In genomic region chr17:28774206-28774605, GRCh38 we compare ENCODE assay signal across 36 cellular contexts. TPM values are rescaled to one million over a fixed set of nuclear protein-coding genes. Genes with fewer than 3 reads are reported as not detected.
DNase-seq lines count a peak whose midpoint lies in the region; ATAC-seq, FAIRE-seq and TF ChIP-seq lines count a peak whose summit lies in the region.
"Had no signal": no experiment of that assay in that cellular context is flagged by ENCODE, and none has a peak within 500 bp of the region (broad histone marks: within the 10 kb centered on the region; RNA-seq: fewer than 3 reads in every experiment).

No MANE protein-coding gene starts in this region.

- no peak for ATAC-seq in activated CD8-positive, alpha-beta T cell treated with anti-CD3 and anti-CD28 coated beads, Interleukin-2, amount 10 ng/mL, durations not matched to agents 7 days and 5 days
- ATAC-seq: foreskin keratinocyte, heart left ventricle, PC-3, right cardiac atrium, SK-N-SH treated with all-trans-retinoic acid at 6 μM for 48 hours had no signal

- H3K4me3 ChIP-seq in KMS-11 (IDR thresholded peaks at IDR 0.05; ENCODE audit: insufficient read depth, low read depth, low read length) (no peak overlapping the region), astrocyte (ENCODE audit: insufficient read depth, low read depth, low read length) (no peak overlapping the region)
- H3K4me3 ChIP-seq: esophagus squamous epithelium, heart left ventricle, lung, thoracic aorta had no signal

- FAIRE-seq in astrocyte (lab: Jason Lieb, UNC) (no peak), frontal cortex (lab: Jason Lieb, UNC) (no peak)
- FAIRE-seq: kidney, TTC549, urothelium cell line had no signal

- CTCF ChIA-PET in activated CD8-positive, alpha-beta T cell treated with anti-CD3 and anti-CD28 coated beads, Interleukin-2, amount 10 ng/mL, durations not matched to agents 7 days and 5 days (lab: Charles Lee), result interaction anchor here (0.7 to 5.9 kb wide), 7 partner anchors 8 to 343 kb away, joined by 3 to 83 read pairs (median 3); partner anchors contain the start of gene TLCD1

- H2AFZ ChIP-seq in KMS-11 (ENCODE audit: low read depth) (no peak overlapping the region), astrocyte (ENCODE audit: low read depth, low read length) (no peak overlapping the region)

- peak overlapping the region; percentile 58; the same call in 1 of the 2 replicates for H3K4me2 ChIP-seq in KMS-11
- no peak overlapping the region for H3K4me2 ChIP-seq in astrocyte (ENCODE audit: low read length)

- H3K9me3 Mint-ChIP-seq in activated T-cell treated with anti-CD3 and anti-CD28 coated beads, Interleukin-2, amount 50 U/mL, for 24 hours, result no peaks in the 10 kb centered on the region
- no peaks in the 10 kb centered on the region for H3K9me3 Mint-ChIP-seq in astrocyte (ENCODE audit: unreplicated experiment)
- H3K9me3 Mint-ChIP-seq in osteocyte (ENCODE audit: unreplicated experiment), result no peaks in the 10 kb centered on the region
- no peaks in the 10 kb centered on the region for H3K9me3 Mint-ChIP-seq in immature natural killer cell
- no peaks in the 10 kb centered on the region for H3K9me3 Mint-ChIP-seq in activated CD8-positive, alpha-beta T cell treated with anti-CD3 and anti-CD28 coated beads, Interleukin-2, amount 10 ng/mL, durations not matched to agents 7 days and 5 days (ENCODE audit: insufficient read depth)
- H3K9me3 Mint-ChIP-seq: CD4-positive, CD25-positive, alpha-beta regulatory T cell; central memory CD8-positive, alpha-beta T cell; nephron; T-helper 1 cell treated with Interleukin-12 subunit alpha and Interleukin-12 subunit beta and Interleukin-4 antibody, amounts not matched to agents 30 μg/mL and 1 μg/mL, for 36 hours had no signal

- H3K27ac ChIP-seq in KMS-11 (peak overlapping the region; percentile 46; the same call in 1 of the 2 replicates), astrocyte (ENCODE audit: low read depth, low read length) (no peak overlapping the region)
- H3K27ac ChIP-seq: esophagus squamous epithelium, foreskin keratinocyte, heart left ventricle, thoracic aorta had no signal

- H3K27me3 ChIP-seq in KMS-11 (ENCODE audit: insufficient read depth, low read depth), result no peaks in the 10 kb centered on the region
- no peaks in the 10 kb centered on the region for H3K27me3 ChIP-seq in astrocyte (ENCODE audit: insufficient read depth, low read length)
- H3K27me3 ChIP-seq: esophagus squamous epithelium, foreskin keratinocyte, heart left ventricle had no signal

- H3K9me3 ChIP-seq in astrocyte (ENCODE audit: insufficient read depth, low read depth, low read length), result no peaks in the 10 kb centered on the region
- H3K9me3 ChIP-seq: esophagus squamous epithelium, heart left ventricle, thoracic aorta had no signal

- peak overlapping the region; percentile 22 for H3K27ac Mint-ChIP-seq in activated T-cell treated with anti-CD3 and anti-CD28 coated beads, Interleukin-2, amount 50 U/mL, for 24 hours
- H3K27ac Mint-ChIP-seq in astrocyte (ENCODE audit: unreplicated experiment) (peak overlapping the region; percentile 94), osteocyte (ENCODE audit: unreplicated experiment) (peak overlapping the region; percentile 47), immature natural killer cell (no peak overlapping the region)
- H3K27ac Mint-ChIP-seq in activated CD8-positive, alpha-beta T cell treated with anti-CD3 and anti-CD28 coated beads, Interleukin-2, amount 10 ng/mL, durations not matched to agents 7 days and 5 days, result no peak overlapping the region
- H3K27ac Mint-ChIP-seq: nephron; T-helper 1 cell treated with Interleukin-12 subunit alpha and Interleukin-12 subunit beta and Interleukin-4 antibody, amounts not matched to agents 30 μg/mL and 1 μg/mL, for 36 hours had no signal

- POLR2A ChIA-PET in activated CD8-positive, alpha-beta T cell treated with anti-CD3 and anti-CD28 coated beads, Interleukin-2, amount 10 ng/mL, durations not matched to agents 7 days and 5 days (lab: Charles Lee), result no interaction called here

- H3K9ac ChIP-seq in KMS-11, result no peak overlapping the region; the same call in 1 of the 2 replicates
- no peak overlapping the region for H3K9ac ChIP-seq in astrocyte (ENCODE audit: low read length)

- no peaks in the 10 kb centered on the region for H3K36me3 ChIP-seq in KMS-11 (ENCODE audit: insufficient read depth)
- peaks cover 4% of the 10 kb centered on the region for H3K36me3 ChIP-seq in astrocyte (ENCODE audit: insufficient read depth, low read length)

- no peak for TF ChIP-seq CTCF in KMS-11 (conservative IDR thresholded peaks at IDR 0.05; ENCODE audit: low read depth, low read length)
- no peak for TF ChIP-seq CTCF in astrocyte (IDR thresholded peaks at IDR 0.05; ENCODE audit: insufficient read depth, low read depth, low read length)
- TF ChIP-seq CTCF in osteocyte (IDR thresholded peaks at IDR 0.05), result no peak

- no peaks in the 10 kb centered on the region for H3K27me3 Mint-ChIP-seq in activated T-cell treated with anti-CD3 and anti-CD28 coated beads, Interleukin-2, amount 50 U/mL, for 24 hours
- H3K27me3 Mint-ChIP-seq in astrocyte (ENCODE audit: low read depth, unreplicated experiment), result no peaks in the 10 kb centered on the region
- no peaks in the 10 kb centered on the region for H3K27me3 Mint-ChIP-seq in osteocyte (ENCODE audit: unreplicated experiment)
- peaks cover 0 to 3% (median 0%) of the 10 kb centered on the region in 3 donors for H3K27me3 Mint-ChIP-seq in immature natural killer cell (ENCODE audit: low read depth in 3 of 3)
- no peaks in the 10 kb centered on the region for H3K27me3 Mint-ChIP-seq in activated CD8-positive, alpha-beta T cell treated with anti-CD3 and anti-CD28 coated beads, Interleukin-2, amount 10 ng/mL, durations not matched to agents 7 days and 5 days (ENCODE audit: low read depth)
- H3K27me3 Mint-ChIP-seq: CD4-positive, CD25-positive, alpha-beta regulatory T cell; central memory CD8-positive, alpha-beta T cell had no signal

- H3K79me2 ChIP-seq in KMS-11 (ENCODE audit: insufficient read depth, low read depth), result no peaks in the 10 kb centered on the region; the same call in 1 of the 2 replicates
- H3K79me2 ChIP-seq in astrocyte (ENCODE audit: insufficient read depth, low read length), result peaks cover 50% of the 10 kb centered on the region

- H4K20me1 ChIP-seq in KMS-11 (ENCODE audit: insufficient read depth), result no peaks in the 10 kb centered on the region
- peaks cover 62% of the 10 kb centered on the region for H4K20me1 ChIP-seq in astrocyte (ENCODE audit: insufficient read depth, low read length)

- peaks cover 15% of the 10 kb centered on the region for H3K4me1 ChIP-seq in KMS-11 (ENCODE audit: low read depth, poor library complexity, severe bottlenecking)
- no peaks in the 10 kb centered on the region for H3K4me1 ChIP-seq in astrocyte (ENCODE audit: insufficient read depth, low read length)

- peaks cover 35% of the 10 kb centered on the region for H3K36me3 Mint-ChIP-seq in activated T-cell treated with anti-CD3 and anti-CD28 coated beads, Interleukin-2, amount 50 U/mL, for 24 hours (ENCODE audit: low read depth)
- H3K36me3 Mint-ChIP-seq in astrocyte (ENCODE audit: low read depth, unreplicated experiment) (no peaks in the 10 kb centered on the region), osteocyte (ENCODE audit: unreplicated experiment) (peaks cover 1% of the 10 kb centered on the region), immature natural killer cell (peaks cover 0 to 7% (median 0%) of the 10 kb centered on the region in 3 donors)
- H3K36me3 Mint-ChIP-seq in activated CD8-positive, alpha-beta T cell treated with anti-CD3 and anti-CD28 coated beads, Interleukin-2, amount 10 ng/mL, durations not matched to agents 7 days and 5 days (ENCODE audit: low read depth), result peaks cover 11% of the 10 kb centered on the region

- no peak overlapping the region for H3K4me3 Mint-ChIP-seq in activated T-cell treated with anti-CD3 and anti-CD28 coated beads, Interleukin-2, amount 50 U/mL, for 24 hours
- peak overlapping the region; percentile 20 for H3K4me3 Mint-ChIP-seq in astrocyte (ENCODE audit: unreplicated experiment)
- H3K4me3 Mint-ChIP-seq in osteocyte (ENCODE audit: unreplicated experiment), result no peak overlapping the region
- H3K4me3 Mint-ChIP-seq in immature natural killer cell, result no peak overlapping the region
- no peak overlapping the region for H3K4me3 Mint-ChIP-seq in activated CD8-positive, alpha-beta T cell treated with anti-CD3 and anti-CD28 coated beads, Interleukin-2, amount 10 ng/mL, durations not matched to agents 7 days and 5 days
- H3K4me3 Mint-ChIP-seq: CD4-positive, CD25-positive, alpha-beta regulatory T cell; central memory CD8-positive, alpha-beta T cell; nephron; T-helper 1 cell treated with Interleukin-12 subunit alpha and Interleukin-12 subunit beta and Interleukin-4 antibody, amounts not matched to agents 30 μg/mL and 1 μg/mL, for 36 hours had no signal

- DNase-seq in activated T-cell treated with anti-CD3 and anti-CD28 coated beads, Interleukin-2, amount 50 U/mL, for 24 hours, result no peak
- no peak for DNase-seq in activated T-cell treated with anti-CD3 and anti-CD28 coated beads, Interleukin-2, amount 50 U/mL, for 48 hours
- no peak for DNase-seq in astrocyte (ENCODE audit: low read depth)
- no peak for DNase-seq in osteocyte (ENCODE audit: extremely low spot score, unreplicated experiment)
- DNase-seq in immature natural killer cell, result no peak
- no peak for DNase-seq in activated CD8-positive, alpha-beta T cell treated with anti-CD3 and anti-CD28 coated beads, Interleukin-2, amount 10 ng/mL, durations not matched to agents 7 days and 5 days
- no peak for DNase-seq in frontal cortex (ENCODE audit: low spot score in 2 of 2)
- DNase-seq: activated CD4-positive, alpha-beta T cell treated with anti-CD3 and anti-CD28 coated beads, Interleukin-2, amount 50 U/mL, for 48 hours; activated CD4-positive, CD25-positive, alpha-beta regulatory T cell treated with anti-CD3 and anti-CD28 coated beads, Interleukin-2, amount 50 U/mL, for 72 hours; activated effector memory CD4-positive, alpha-beta T cell treated with anti-CD3 and anti-CD28 coated beads, Interleukin-2, amount 50 U/mL, for 16 hours; AML-193; Calu3; CD4-positive, CD25-positive, alpha-beta regulatory T cell; DND-41; esophagus squamous epithelium; foreskin keratinocyte; GF-D8; heart left ventricle; kidney; MV-4-11; NCI-H146; NCI-H524 treated with DMSO at 0.1 percent for 48 hours; PC-3; right cardiac atrium; Right ventricle myocardium superior; stimulated activated CD4-positive, alpha-beta T cell treated with anti-CD3 and anti-CD28 coated beads, Interleukin-1b, Interleukin-23, amount 100 ng/mL, for 48 hours; stimulated activated naive CD4-positive, alpha-beta T cell treated with Interleukin-2 at 50 U/mL for 16 hours had no signal

- H3K4me1 Mint-ChIP-seq in activated T-cell treated with anti-CD3 and anti-CD28 coated beads, Interleukin-2, amount 50 U/mL, for 24 hours (ENCODE audit: low read depth), result peaks cover 35% of the 10 kb centered on the region
- H3K4me1 Mint-ChIP-seq in astrocyte (ENCODE audit: low read depth, unreplicated experiment) (peaks cover 15% of the 10 kb centered on the region), osteocyte (ENCODE audit: unreplicated experiment) (peaks cover 4% of the 10 kb centered on the region), immature natural killer cell (peaks cover 25 to 37% of the 10 kb centered on the region in 2 donors)
- H3K4me1 Mint-ChIP-seq in activated CD8-positive, alpha-beta T cell treated with anti-CD3 and anti-CD28 coated beads, Interleukin-2, amount 10 ng/mL, durations not matched to agents 7 days and 5 days (ENCODE audit: low read depth), result peaks cover 28% of the 10 kb centered on the region
- H3K4me1 Mint-ChIP-seq: nephron had no signal

RNA-seq across cellular contexts. Expression of gene TRAF4, which starts 30.4 kb away (rescaled TPM):
- 132 and 143 TPM in 2 replicates for total RNA-seq in astrocyte
- total RNA-seq in osteocyte, result 76.1 and 95.5 TPM in 2 replicates
- 1 to 10 TPM; 2.5 to 5.1 (median 2.7) TPM for polyA plus RNA-seq in immature natural killer cell
- 10 to 100 TPM; 66.0 to 78.4 TPM for total RNA-seq in activated CD8-positive, alpha-beta T cell treated with anti-CD3 and anti-CD28 coated beads, Interleukin-2, amount 10 ng/mL, durations not matched to agents 7 days and 5 days
- 60.3 TPM for total RNA-seq in frontal cortex

RNA-seq across cellular contexts. Expression of gene NEK8, which starts 45.6 kb away (rescaled TPM):
- total RNA-seq in astrocyte, result 4.3 TPM in 2 replicates
- 8.5 and 9.9 TPM in 2 replicates for total RNA-seq in osteocyte
- 1 to 10 TPM; 1.7 to 4.2 (median 3.6) TPM for polyA plus RNA-seq in immature natural killer cell
- 1 to 10 TPM; 4.8 to 5.0 TPM for total RNA-seq in activated CD8-positive, alpha-beta T cell treated with anti-CD3 and anti-CD28 coated beads, Interleukin-2, amount 10 ng/mL, durations not matched to agents 7 days and 5 days
- 0.82 TPM for total RNA-seq in frontal cortex

RNA-seq across cellular contexts. Expression of gene TLCD1, which starts 48.2 kb away (rescaled TPM):
- total RNA-seq in astrocyte (24.6 and 25.1 TPM in 2 replicates), osteocyte (3.8 and 5.8 TPM in 2 replicates), frontal cortex (under 0.01 TPM)
- polyA plus RNA-seq in immature natural killer cell, result not detected
- 1 to 10 TPM; 2.8 to 3.0 TPM for total RNA-seq in activated CD8-positive, alpha-beta T cell treated with anti-CD3 and anti-CD28 coated beads, Interleukin-2, amount 10 ng/mL, durations not matched to agents 7 days and 5 days
- polyA plus RNA-seq: CD4-positive, CD25-positive, alpha-beta regulatory T cell had no signal

RNA-seq across cellular contexts. Expression of gene RPL23A, which starts 54.4 kb away (rescaled TPM):
- 901 and 1,068 TPM in 2 replicates for total RNA-seq in astrocyte
- 1,390 and 1,395 TPM in 2 replicates for total RNA-seq in osteocyte
- 1,000 to 10,000 TPM; 2,545 to 3,232 (median 2,896) TPM for polyA plus RNA-seq in immature natural killer cell
- 1,000 to 10,000 TPM; 1,988 to 2,040 TPM for total RNA-seq in activated CD8-positive, alpha-beta T cell treated with anti-CD3 and anti-CD28 coated beads, Interleukin-2, amount 10 ng/mL, durations not matched to agents 7 days and 5 days
- total RNA-seq in frontal cortex, result 436 TPM

RNA-seq across cellular contexts. Expression of gene RAB34, which starts 56.5 kb away (rescaled TPM):
- total RNA-seq in astrocyte, result 145 and 150 TPM in 2 replicates
- total RNA-seq in osteocyte, result 153 TPM in 2 replicates
- 1 to 10 TPM; 2.3 to 6.1 (median 5.3) TPM for polyA plus RNA-seq in immature natural killer cell
- total RNA-seq in activated CD8-positive, alpha-beta T cell treated with anti-CD3 and anti-CD28 coated beads, Interleukin-2, amount 10 ng/mL, durations not matched to agents 7 days and 5 days, result 10 to 100 TPM in 1 of 2 experiments, 1 to 10 TPM in 1; 10.0 to 12.7 TPM
- total RNA-seq in frontal cortex, result 12.2 TPM

Comparison
In these comparisons a context has a peak if more than half of its experiments do, and no peak if none do; other contexts are left out.
1. H3K27ac Mint-ChIP-seq: peak in activated T-cell treated with anti-CD3 and anti-CD28 coated beads, Interleukin-2, amount 50 U/mL, for 24 hours (single experiment), astrocyte (single experiment) and osteocyte (single experiment); none in immature natural killer cell (0 of 6) and activated CD8-positive, alpha-beta T cell treated with anti-CD3 and anti-CD28 coated beads, Interleukin-2, amount 10 ng/mL, durations not matched to agents 7 days and 5 days (single experiment).